16 cellular contexts compared by ENCODE assay signal in the genomic region with DNA sequence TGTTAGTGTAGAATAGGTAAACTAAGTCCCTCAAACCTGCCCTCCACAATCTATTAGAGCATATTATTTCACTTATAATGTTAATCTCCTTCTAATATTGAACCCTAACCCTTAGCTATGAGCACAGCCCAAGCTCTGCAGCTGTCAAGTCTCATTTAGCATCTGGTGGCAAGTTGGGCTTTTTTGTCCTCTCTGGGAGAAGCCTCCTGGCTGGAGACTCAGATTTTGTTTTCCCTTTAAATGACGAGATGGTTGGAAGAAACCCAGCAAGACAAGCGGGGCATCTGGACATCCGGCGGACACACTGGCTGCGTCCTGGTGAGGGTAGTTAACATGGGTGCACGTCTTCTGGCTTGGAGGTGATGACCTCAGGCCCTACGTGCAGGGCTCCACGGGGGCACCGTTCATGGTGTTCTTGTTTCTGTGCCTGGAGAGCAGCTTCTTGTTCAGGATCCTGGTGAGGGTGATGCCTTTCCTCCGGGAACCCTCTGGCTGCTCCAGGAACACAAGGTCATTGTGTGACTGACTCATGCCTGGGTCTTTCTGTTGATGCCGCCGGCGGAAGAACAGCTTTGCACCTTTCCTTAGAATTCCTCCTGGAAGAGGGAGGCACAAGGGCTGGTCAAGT.
"Had no signal": no experiment of that assay in that cellular context is flagged by ENCODE, and none has a peak within 500 bp of the region (broad histone marks: within the 10 kb centered on the region; RNA-seq: fewer than 3 reads in every experiment).

No MANE protein-coding gene starts in this region.

- H3K4me1 ChIP-seq: esophagus muscularis mucosa, suprapubic skin, upper lobe of left lung had no signal

- H3K9me3 ChIP-seq: esophagus muscularis mucosa, suprapubic skin, upper lobe of left lung had no signal

- DNase-seq: activated CD4-positive, alpha-beta memory T cell treated with anti-CD3 and anti-CD28 coated beads, Interleukin-2, amount 10 ng/mL, durations not matched to agents 7 days and 5 days; activated CD4-positive, alpha-beta T cell treated with anti-CD3 and anti-CD28 coated beads for 36 hours; activated CD8-positive, alpha-beta memory T cell treated with anti-CD3 and anti-CD28 coated beads, Interleukin-2, amount 50 U/mL, for 4 hours; activated naive CD4-positive, alpha-beta T cell; activated T-cell treated with anti-CD3 and anti-CD28 coated beads, Interleukin-2, amount 50 U/mL, for 72 hours; dorsolateral prefrontal cortex; mesendoderm; small intestine; T-helper 1 cell; upper lobe of left lung; WERI-Rb-1 had no signal

- H3K4me3 Mint-ChIP-seq: activated CD4-positive, alpha-beta memory T cell treated with anti-CD3 and anti-CD28 coated beads, Interleukin-2, amount 10 ng/mL, durations not matched to agents 7 days and 5 days; activated CD4-positive, alpha-beta T cell treated with anti-CD3 and anti-CD28 coated beads for 36 hours; activated T-cell treated with anti-CD3 and anti-CD28 coated beads, Interleukin-2, amount 50 U/mL, for 72 hours; central memory CD8-positive, alpha-beta T cell; stimulated activated memory B cell treated with anti-CD40 and anti-IgM and Interleukin-4, amounts not matched to agents 10 μg/mL and 1 μg/mL and 100 μg/mL, for 72 hours had no signal

- H3K27ac Mint-ChIP-seq: activated CD4-positive, alpha-beta memory T cell treated with anti-CD3 and anti-CD28 coated beads, Interleukin-2, amount 10 ng/mL, durations not matched to agents 7 days and 5 days; activated CD4-positive, alpha-beta T cell treated with anti-CD3 and anti-CD28 coated beads for 36 hours; activated T-cell treated with anti-CD3 and anti-CD28 coated beads, Interleukin-2, amount 50 U/mL, for 72 hours; stimulated activated memory B cell treated with anti-CD40 and anti-IgM and Interleukin-4, amounts not matched to agents 10 μg/mL and 1 μg/mL and 100 μg/mL, for 72 hours had no signal

- H3K9me3 Mint-ChIP-seq: activated CD4-positive, alpha-beta memory T cell treated with anti-CD3 and anti-CD28 coated beads, Interleukin-2, amount 10 ng/mL, durations not matched to agents 7 days and 5 days; activated T-cell treated with anti-CD3 and anti-CD28 coated beads, Interleukin-2, amount 50 U/mL, for 72 hours; central memory CD8-positive, alpha-beta T cell; stimulated activated memory B cell treated with anti-CD40 and anti-IgM and Interleukin-4, amounts not matched to agents 10 μg/mL and 1 μg/mL and 100 μg/mL, for 72 hours had no signal

- H3K4me1 Mint-ChIP-seq: activated CD4-positive, alpha-beta memory T cell treated with anti-CD3 and anti-CD28 coated beads, Interleukin-2, amount 10 ng/mL, durations not matched to agents 7 days and 5 days; activated CD4-positive, alpha-beta T cell treated with anti-CD3 and anti-CD28 coated beads for 36 hours; central memory CD8-positive, alpha-beta T cell had no signal

- ATAC-seq: activated CD4-positive, alpha-beta T cell treated with anti-CD3 and anti-CD28 coated beads for 36 hours; activated T-cell treated with anti-CD3 and anti-CD28 coated beads, Interleukin-2, amount 50 U/mL, for 72 hours; stimulated activated memory B cell treated with anti-CD40 and anti-IgM and Interleukin-4, amounts not matched to agents 10 μg/mL and 1 μg/mL and 100 μg/mL, for 72 hours had no signal

- H3K27me3 Mint-ChIP-seq: activated CD4-positive, alpha-beta memory T cell treated with anti-CD3 and anti-CD28 coated beads, Interleukin-2, amount 10 ng/mL, durations not matched to agents 7 days and 5 days; activated CD4-positive, alpha-beta T cell treated with anti-CD3 and anti-CD28 coated beads for 36 hours; central memory CD8-positive, alpha-beta T cell; stimulated activated memory B cell treated with anti-CD40 and anti-IgM and Interleukin-4, amounts not matched to agents 10 μg/mL and 1 μg/mL and 100 μg/mL, for 72 hours had no signal

- H3K27ac ChIP-seq: esophagus muscularis mucosa, SK-N-MC, suprapubic skin, upper lobe of left lung, WERI-Rb-1 had no signal

- H3K4me3 ChIP-seq: dorsolateral prefrontal cortex, esophagus muscularis mucosa, SK-N-MC, suprapubic skin, upper lobe of left lung had no signal

- H3K36me3 Mint-ChIP-seq: stimulated activated memory B cell treated with anti-CD40 and anti-IgM and Interleukin-4, amounts not matched to agents 10 μg/mL and 1 μg/mL and 100 μg/mL, for 72 hours had no signal

- H3K27me3 ChIP-seq: dorsolateral prefrontal cortex, esophagus muscularis mucosa, suprapubic skin, upper lobe of left lung had no signal
